17 cellular contexts compared by ENCODE assay signal in the genomic region with DNA sequence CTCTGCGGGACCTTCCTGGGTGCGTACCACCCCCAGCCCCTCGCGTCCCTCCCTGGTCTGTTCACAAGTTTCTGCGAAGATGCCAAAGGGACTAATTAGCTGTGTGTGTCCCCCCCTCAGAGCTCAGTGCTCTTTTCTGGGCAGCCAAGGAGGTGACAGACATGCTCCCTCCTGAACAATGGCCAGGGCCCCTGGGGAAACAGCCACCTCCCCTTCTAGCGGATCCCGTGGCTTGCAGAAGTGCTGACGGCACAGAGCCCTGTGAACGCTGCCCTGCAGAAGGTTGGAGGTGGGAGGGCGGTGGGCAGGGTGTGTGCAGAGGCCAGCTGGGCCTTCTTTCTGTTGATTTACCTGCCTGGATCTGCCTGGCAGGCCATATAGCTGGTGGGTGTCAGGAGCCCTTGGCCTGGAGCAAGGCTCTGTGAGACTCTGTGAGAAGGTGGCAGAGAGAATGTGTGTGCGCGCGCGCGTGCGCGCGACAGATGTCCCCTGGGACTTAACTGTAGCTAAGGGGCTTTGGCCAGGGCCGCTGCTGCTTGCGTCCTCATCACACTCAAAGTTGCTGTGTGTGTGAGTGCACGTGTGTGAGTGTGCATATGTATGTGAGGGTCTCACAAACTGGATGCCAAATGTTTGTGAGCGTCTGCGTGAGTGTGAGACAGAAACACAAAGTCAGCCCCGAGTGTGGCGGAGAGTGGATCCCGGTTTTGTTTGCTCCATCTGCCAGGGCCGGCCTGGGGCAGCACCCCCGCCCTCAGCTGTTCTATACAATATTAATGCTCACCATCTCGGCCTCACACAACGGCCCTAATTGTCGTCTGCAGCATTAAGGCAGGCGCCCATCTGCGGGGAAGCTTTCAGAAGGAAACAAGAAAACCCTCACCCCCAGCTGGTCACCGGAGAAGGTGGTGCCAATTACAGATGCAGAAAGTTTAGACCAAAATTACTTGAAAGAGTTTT. TPM values are rescaled to one million over a fixed set of nuclear protein-coding genes. Genes with fewer than 3 reads are reported as not detected.
DNase-seq lines count a peak whose midpoint lies in the region; ATAC-seq, FAIRE-seq and TF ChIP-seq lines count a peak whose summit lies in the region.
"Had no signal": no experiment of that assay in that cellular context is flagged by ENCODE, and none has a peak within 500 bp of the region (broad histone marks: within the 10 kb centered on the region; RNA-seq: fewer than 3 reads in every experiment).

No MANE protein-coding gene starts in this region.

- H3K27ac ChIP-seq in GM12878 (ENCODE audit: control insufficient read depth, insufficient read depth) (no peak overlapping the region), neuronal stem cell (replicated peaks; ENCODE audit: low read length) (peak overlapping the region; percentile 66), transverse colon (no peak overlapping the region)

- no peak for TF ChIP-seq RAD21 in GM12878 (IDR thresholded peaks at IDR 0.05; ENCODE audit: insufficient read depth, low read depth, low read length)

- H2BK120ac ChIP-seq in neuronal stem cell (ENCODE audit: low read depth, low read length): no peak overlapping the region

- H3K36me3 ChIP-seq in GM12878 (ENCODE audit: control insufficient read depth in 2 of 2, insufficient read depth in 2 of 2, low read length in 1 of 2): no peaks in the 10 kb centered on the region
- H3K36me3 ChIP-seq in neuronal stem cell (replicated peaks in 1 of 2; ENCODE audit: control insufficient read depth in 2 of 2, insufficient read depth in 2 of 2, low read length in 2 of 2): no peaks in the 10 kb centered on the region
- no peaks in the 10 kb centered on the region for H3K36me3 ChIP-seq in transverse colon

- no peak overlapping the region for H3K14ac ChIP-seq in neuronal stem cell (ENCODE audit: low read length)

- in situ Hi-C loops in GM12878 (cut with MboI) (no loop called here), transverse colon (cut with MboI; ENCODE audit: low pct_ligation_motif_present in 1 of 4, low pct_unique_long_range_greater_than_20kb in 1 of 4, low sequenced_read_pairs in 3 of 4) (no loop called here)

- CTCF ChIA-PET in GM12878 (lab: Yijun Ruan, JAX): no interaction called here

- TF ChIP-seq EP300 in GM12878 (IDR thresholded peaks at IDR 0.05; ENCODE audit: borderline replicate concordance in 1 of 2, control insufficient read depth in 1 of 2, low read depth in 2 of 2, low read length in 2 of 2): no peak
- no peak for TF ChIP-seq EP300 in transverse colon (IDR thresholded peaks at IDR 0.05; ENCODE audit: low read depth)

- H3K23ac ChIP-seq in neuronal stem cell (ENCODE audit: low read depth, low read length, poor library complexity): no peak overlapping the region

- H4K20me1 ChIP-seq in GM12878 (ENCODE audit: control insufficient read depth, insufficient read depth): no peaks in the 10 kb centered on the region; the same call in 1 of the 2 replicates

- H3K4ac ChIP-seq in neuronal stem cell (ENCODE audit: low read length): no peak overlapping the region

- DNase-seq in NCI-H345 (lab: John Stamatoyannopoulos, UW): peak; percentile 26
- DNase-seq in NCI-H345 treated with DMSO at 0.1 percent for 48 hours (lab: John Stamatoyannopoulos, UW; ENCODE audit: unreplicated experiment): no peak
- DNase-seq in NCI-H187 treated with DMSO at 0.1 percent for 48 hours (lab: John Stamatoyannopoulos, UW): peak; percentile 64
- DNase-seq in GM12878 (ENCODE audit: low read depth, low spot score): no peak
- DNase-seq in neuronal stem cell (ENCODE audit: low spot score): peak; percentile 52
- no peak for DNase-seq in transverse colon
- no peak for DNase-seq in H54 (ENCODE audit: insufficient read length, low spot score)
- DNase-seq: activated CD8-positive, alpha-beta memory T cell treated with anti-CD3 and anti-CD28 coated beads, Interleukin-2, amount 50 U/mL, for 4 hours; GF-D8; hippocampal formation; KG1; SHP77 had no signal

- no peak for TF ChIP-seq POLR2A in GM12878 (IDR thresholded peaks at IDR 0.05; ENCODE audit: low read depth, low read length)
- TF ChIP-seq POLR2A in transverse colon (IDR thresholded peaks at IDR 0.05): no peak
- TF ChIP-seq POLR2A in H54 (IDR thresholded peaks at IDR 0.05; ENCODE audit: low read depth, low read length): no peak

- POLR2A ChIA-PET in GM12878 (lab: Charles Lee): no interaction called here

- peak overlapping the region; percentile 28 for H2BK12ac ChIP-seq in neuronal stem cell (ENCODE audit: low read length)

- H4K8ac ChIP-seq in neuronal stem cell (ENCODE audit: low read depth, low read length): no peak overlapping the region

- ATAC-seq in GM12878: no peak
- no peak for ATAC-seq in HG03521 (IDR thresholded peaks at IDR 0.05; ENCODE audit: unreplicated experiment)

- H3K4me1 ChIP-seq in GM12878 (ENCODE audit: control insufficient read depth, insufficient read depth, low read length) (no peaks in the 10 kb centered on the region), neuronal stem cell (ENCODE audit: control insufficient read depth in 2 of 2, insufficient read depth in 1 of 2, low read depth in 1 of 2, low read length in 2 of 2) (peaks cover 32 to 39% of the 10 kb centered on the region in 2 donors), transverse colon (no peaks in the 10 kb centered on the region)

- H3K18ac ChIP-seq in neuronal stem cell (ENCODE audit: low read length): peak overlapping the region; percentile 87

- BruUV-seq in GM12878 (replicated peaks; lab: Mats Ljungman, UMichigan): no TSS peak

- no peaks in the 10 kb centered on the region for H3K79me1 ChIP-seq in neuronal stem cell (ENCODE audit: low read depth, low read length)

- intact Hi-C loops in GM12878 (cut with micrococcal nuclease; ENCODE audit: unreplicated experiment): no loop called here
- intact Hi-C loops in transverse colon (cut with DNase I; ENCODE audit: low total_unique reads): no loop called here

- H2BK5ac ChIP-seq in neuronal stem cell (ENCODE audit: low read length): no peak overlapping the region

- RAD21 ChIA-PET in GM12878 (lab: Charles Lee; ENCODE audit: unreplicated experiment): no interaction called here

- SMC1A ChIA-PET in GM12878 (lab: Charles Lee; ENCODE audit: uncharacterized antibody, unreplicated experiment): no interaction called here

- peak overlapping the region; percentile 16 for H2AK5ac ChIP-seq in neuronal stem cell (ENCODE audit: low read depth, low read length)

- no peak overlapping the region for H3K9ac ChIP-seq in GM12878 (ENCODE audit: control insufficient read depth, insufficient read depth, low read length)
- H3K9ac ChIP-seq in neuronal stem cell (ENCODE audit: low read depth, low read length, poor library complexity): peak overlapping the region; percentile 57

- no peak overlapping the region for H2AFZ ChIP-seq in GM12878 (ENCODE audit: control insufficient read depth, low read depth, low read length)
- no peak overlapping the region for H2AFZ ChIP-seq in neuronal stem cell (ENCODE audit: low read length)

- 51% methylated on average over 34 of the region's 34 CpGs for WGBS in GM12878 (ENCODE audit: insufficient coverage, insufficient replicate concordance, low lambda C conversion rate, missing lambda C conversion rate)
- no CpG with 5 or more reads among the region's 34 CpGs for WGBS in neuronal stem cell (ENCODE audit: extremely low coverage in 2 of 2, insufficient read length in 2 of 2, insufficient replicate concordance in 1 of 2), 2 donors
- 47 to 70% methylated on average over 10 to 34 of the region's 34 CpGs for WGBS in transverse colon (ENCODE audit: low coverage in 1 of 2), 2 donors

- no peaks in the 10 kb centered on the region for H3K79me2 ChIP-seq in GM12878 (ENCODE audit: control insufficient read depth, insufficient read depth, low read length)

- H3K4me2 ChIP-seq in GM12878 (ENCODE audit: control insufficient read depth, insufficient read depth): no peak overlapping the region
- H3K4me2 ChIP-seq in neuronal stem cell (ENCODE audit: insufficient read depth, low read length, poor library complexity, severe bottlenecking): peak overlapping the region; percentile 51

- no peaks in the 10 kb centered on the region for H3K9me3 ChIP-seq in GM12878 (replicated peaks; ENCODE audit: control insufficient read depth, insufficient read depth, low read length)
- no peaks in the 10 kb centered on the region for H3K9me3 ChIP-seq in neuronal stem cell (replicated peaks in 1 of 2; ENCODE audit: control insufficient read depth in 2 of 2, insufficient read depth in 1 of 2, low read depth in 1 of 2, low read length in 2 of 2)
- no peaks in the 10 kb centered on the region for H3K9me3 ChIP-seq in transverse colon

- H3K4me3 ChIP-seq in GM12878 (no peak overlapping the region), neuronal stem cell (ENCODE audit: low read length in 2 of 2) (no peak overlapping the region), transverse colon (no peak overlapping the region)

- no peak overlapping the region for H2BK15ac ChIP-seq in neuronal stem cell (ENCODE audit: low read length)

- H4K91ac ChIP-seq in neuronal stem cell (ENCODE audit: low read depth, low read length, poor library complexity): no peak overlapping the region

- no peak for FAIRE-seq in GM12878 (lab: Jason Lieb, UNC)
- FAIRE-seq in H54 (lab: Jason Lieb, UNC): no peak

- H3K27me3 ChIP-seq in GM12878 (replicated peaks in 1 of 2; ENCODE audit: control insufficient read depth in 2 of 2, insufficient read depth in 2 of 2, low read length in 1 of 2): peaks cover 2 to 10% of the 10 kb centered on the region in 2 experiments
- H3K27me3 ChIP-seq in neuronal stem cell (ENCODE audit: control insufficient read depth in 3 of 3, insufficient read depth in 3 of 3, low read depth in 1 of 3, low read length in 3 of 3): peaks cover 0 to 62% (median 8%) of the 10 kb centered on the region in 3 experiments
- H3K27me3 ChIP-seq in transverse colon: peaks cover 78% of the 10 kb centered on the region

- TF ChIP-seq CTCF in GM12878 (IDR thresholded peaks at IDR 0.05 in 2 of 3, conservative IDR thresholded peaks at IDR 0.05 in 1 of 3; ENCODE audit: control insufficient read depth in 2 of 3, extremely low read depth in 1 of 3, insufficient read depth in 1 of 3, low read depth in 3 of 3, low read length in 3 of 3): no peak
- TF ChIP-seq CTCF in transverse colon (IDR thresholded peaks at IDR 0.05): no peak

RNA-seq across cellular contexts. Expression of gene MYT1, which starts 3.4 kb away (rescaled TPM):
- 1.4 and 1.5 TPM in 2 replicates for total RNA-seq in GM12878 (2013; cell fraction: nucleolus; rRNA removed)
- not detected in 2 replicates for total RNA-seq in GM12878 (2014; rRNA removed)
- total RNA-seq in GM12878 (2014; rRNA removed; fragmentation: Illumina TruSeq; extraction: Trizol): not detected in 2 replicates
- total RNA-seq in GM12878 (2021): not detected in 2 replicates
- polyA plus RNA-seq in GM12878 (2011; ENCODE audit: low read depth): not detected
- polyA plus RNA-seq in GM12878 (2011; rRNA removed): 0.10 and 0.16 TPM in 2 replicates
- 0.05 and 0.16 TPM in 2 replicates for polyA plus RNA-seq in GM12878 (2011; cell fraction: cytosol; rRNA removed)
- 0.18 and 0.33 TPM in 2 replicates for polyA plus RNA-seq in GM12878 (2011; cell fraction: nucleus; rRNA removed)
- polyA plus RNA-seq in GM12878 (2012): 0.06 TPM in 1 of 2 replicates, not detected in the other
- 0.01 TPM in 1 of 2 replicates, not detected in the other for polyA plus RNA-seq in GM12878 (2014; fragmentation: Illumina TruSeq; extraction: Trizol)
- not detected for polyA plus RNA-seq in GM12878 (2014; fragmentation: Nextera tagmentation; extraction: Ambion mirVana)
- polyA plus RNA-seq in GM12878 (2014; rRNA removed): not detected in 2 replicates
- not detected for polyA plus RNA-seq in GM12878 (2016; fragmentation: Nextera tagmentation; extraction: Ambion mirVana)
- polyA minus RNA-seq in GM12878 (2011; rRNA and poly(A)+ RNA removed): 0.07 and 0.15 TPM in 2 replicates
- not detected in 2 replicates for polyA minus RNA-seq in GM12878 (2011; cell fraction: cytosol; rRNA and poly(A)+ RNA removed)
- polyA minus RNA-seq in GM12878 (2011; cell fraction: nucleus; rRNA and poly(A)+ RNA removed): 0.12 TPM in 1 of 2 replicates, not detected in the other
- polyA plus RNA-seq in neuronal stem cell (2013, experiment 1 of 2): 3.1 TPM
- 3.2 TPM for polyA plus RNA-seq in neuronal stem cell (2013, experiment 2 of 2)
- under 1 TPM in 2 of 4 donors, not detected in 2; 0.16 to 0.55 TPM for total RNA-seq in transverse colon
- total RNA-seq: CD4-positive, alpha-beta memory T cell; fibroblast of lung; myocyte had no signal
- polyA plus RNA-seq: CD4-positive, alpha-beta memory T cell; fibroblast of lung had no signal

RNA-seq across cellular contexts. Expression of gene NPBWR2, which starts 53.5 kb away (rescaled TPM):
- not detected in 2 replicates for total RNA-seq in GM12878 (2013; cell fraction: nucleolus; rRNA removed)
- total RNA-seq in GM12878 (2014; rRNA removed): not detected in 2 replicates
- total RNA-seq in GM12878 (2014; rRNA removed; fragmentation: Illumina TruSeq; extraction: Trizol): not detected in 2 replicates
- not detected in 2 replicates for total RNA-seq in GM12878 (2021)
- polyA plus RNA-seq in GM12878 (2011; ENCODE audit: low read depth): not detected
- polyA plus RNA-seq in GM12878 (2011; rRNA removed): not detected in 2 replicates
- polyA plus RNA-seq in GM12878 (2011; cell fraction: cytosol; rRNA removed): not detected in 2 replicates
- 0.07 TPM in 1 of 2 replicates, not detected in the other for polyA plus RNA-seq in GM12878 (2011; cell fraction: nucleus; rRNA removed)
- polyA plus RNA-seq in GM12878 (2012): not detected in 2 replicates
- not detected in 2 replicates for polyA plus RNA-seq in GM12878 (2014; fragmentation: Illumina TruSeq; extraction: Trizol)
- not detected for polyA plus RNA-seq in GM12878 (2014; fragmentation: Nextera tagmentation; extraction: Ambion mirVana)
- polyA plus RNA-seq in GM12878 (2014; rRNA removed): not detected in 2 replicates
- not detected for polyA plus RNA-seq in GM12878 (2016; fragmentation: Nextera tagmentation; extraction: Ambion mirVana)
- not detected in 2 replicates for polyA minus RNA-seq in GM12878 (2011; rRNA and poly(A)+ RNA removed)
- polyA minus RNA-seq in GM12878 (2011; cell fraction: cytosol; rRNA and poly(A)+ RNA removed): not detected in 2 replicates
- 0.24 TPM in 1 of 2 replicates, not detected in the other for polyA minus RNA-seq in GM12878 (2011; cell fraction: nucleus; rRNA and poly(A)+ RNA removed)
- not detected for polyA plus RNA-seq in neuronal stem cell (2013, experiment 1 of 2)
- polyA plus RNA-seq in neuronal stem cell (2013, experiment 2 of 2): not detected
- not detected for total RNA-seq in transverse colon
- total RNA-seq: CD4-positive, alpha-beta memory T cell; fibroblast of lung; myocyte; urinary bladder had no signal
- polyA plus RNA-seq: CD4-positive, alpha-beta memory T cell; fibroblast of lung; urinary bladder had no signal

Comparison
In these comparisons a context has a peak if more than half of its experiments do, and no peak if none do; other contexts are left out.
1. DNase-seq: peak in NCI-H345 (single experiment), NCI-H187 treated with DMSO at 0.1 percent for 48 hours (single experiment) and neuronal stem cell (single experiment); none in NCI-H345 treated with DMSO at 0.1 percent for 48 hours (single experiment), GM12878 (single experiment), transverse colon (single experiment) and H54 (single experiment).